Comparison of ENCODE assay signal across 1 cellular context in genomic region chr6:8392569-8392968, GRCh38.
TF ChIP-seq lines count a peak whose summit lies in the region.

No MANE protein-coding gene starts in this region.

TF ChIP-seq in K562, 482 proteins besides CTCF, POLR2A, EP300 and RAD21:
- TF ChIP-seq LARP7 (IDR thresholded peaks at IDR 0.05) (no peak), HNRNPUL1 (IDR thresholded peaks at IDR 0.05; ENCODE audit: low read length) (no peak), ZNF165 (CRISPR knock-in tag; IDR thresholded peaks at IDR 0.05; ENCODE audit: borderline replicate concordance) (no peak), TAL1 (IDR thresholded peaks at IDR 0.05) (no peak), PHB2 (IDR thresholded peaks at IDR 0.05; ENCODE audit: low read depth) (no peak), SPI1 (IDR thresholded peaks at IDR 0.05; ENCODE audit: borderline replicate concordance, low read depth, low read length) (peak; percentile 94), ZNF639 (CRISPR knock-in tag; conservative IDR thresholded peaks at IDR 0.05 in 1 of 2, IDR thresholded peaks at IDR 0.05 in 1 of 2) (no peak), POLR2AphosphoS5 (IDR thresholded peaks at IDR 0.05; ENCODE audit: control insufficient read depth, insufficient read depth, low read depth, low read length) (no peak), WHSC1 (IDR thresholded peaks at IDR 0.05; ENCODE audit: low read length) (no peak), ZNF23 (CRISPR knock-in tag; IDR thresholded peaks at IDR 0.05) (no peak), THRA (IDR thresholded peaks at IDR 0.05) (no peak), KLF13 (tag; IDR thresholded peaks at IDR 0.05; ENCODE audit: borderline replicate concordance, low read depth) (no peak), FOXA3 (CRISPR knock-in tag; conservative IDR thresholded peaks at IDR 0.05 in 1 of 2, IDR thresholded peaks at IDR 0.05 in 1 of 2) (peak in 1 of 2 experiments; percentile 59; a peak in 1 of 4 replicates)
- TF ChIP-seq, protein P1, sequence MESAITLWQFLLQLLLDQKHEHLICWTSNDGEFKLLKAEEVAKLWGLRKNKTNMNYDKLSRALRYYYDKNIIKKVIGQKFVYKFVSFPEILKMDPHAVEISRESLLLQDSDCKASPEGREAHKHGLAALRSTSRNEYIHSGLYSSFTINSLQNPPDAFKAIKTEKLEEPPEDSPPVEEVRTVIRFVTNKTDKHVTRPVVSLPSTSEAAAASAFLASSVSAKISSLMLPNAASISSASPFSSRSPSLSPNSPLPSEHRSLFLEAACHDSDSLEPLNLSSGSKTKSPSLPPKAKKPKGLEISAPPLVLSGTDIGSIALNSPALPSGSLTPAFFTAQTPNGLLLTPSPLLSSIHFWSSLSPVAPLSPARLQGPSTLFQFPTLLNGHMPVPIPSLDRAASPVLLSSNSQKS (CRISPR knock-in tag; IDR thresholded peaks at IDR 0.05): no peak
